7 cellular contexts compared by ENCODE assay signal in the genomic region with DNA sequence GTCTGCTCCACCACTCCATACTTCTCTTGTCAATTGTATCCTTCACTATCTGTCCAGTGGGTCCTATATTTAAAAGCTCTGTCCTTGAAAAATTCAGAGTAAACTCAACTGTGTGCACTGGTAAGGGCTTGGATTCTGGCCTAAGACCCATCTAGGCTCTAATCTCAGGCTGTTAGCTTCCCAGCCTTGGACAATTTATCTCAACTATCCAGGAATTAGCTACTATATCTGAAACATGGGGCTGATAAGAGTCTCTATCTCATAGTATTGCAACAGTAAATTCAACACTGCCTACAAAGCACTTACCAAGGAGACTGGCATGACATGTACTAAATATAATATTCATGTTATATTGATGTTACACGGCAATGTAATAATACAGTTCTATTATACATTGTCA.
"Had no signal": no experiment of that assay in that cellular context is flagged by ENCODE, and none has a peak within 500 bp of the region (broad histone marks: within the 10 kb centered on the region; RNA-seq: fewer than 3 reads in every experiment).

No MANE protein-coding gene starts in this region.

- H3K27ac ChIP-seq: HL-60 had no signal

- H3K4me1 Mint-ChIP-seq: IgD-negative memory B cell had no signal

- H3K4me3 Mint-ChIP-seq: IgD-negative memory B cell had no signal

- H3K27me3 Mint-ChIP-seq: IgD-negative memory B cell had no signal

- H3K4me3 ChIP-seq: K562 had no signal

- DNase-seq: IMR-90, KBM-7 had no signal

- ATAC-seq: HepG2, K562 had no signal

- H3K36me3 Mint-ChIP-seq: IgD-negative memory B cell had no signal

- H3K27ac Mint-ChIP-seq: IgD-negative memory B cell had no signal

- FAIRE-seq: HepG2, HTR-8/SVneo, K562 had no signal
